Comparison of ENCODE assay signal across 1 cellular context in genomic region chr16:85329999-85330693, GRCh38.
TF ChIP-seq lines count a peak whose summit lies in the region.

No MANE protein-coding gene starts in this region.

TF ChIP-seq in HEK293, 187 proteins besides CTCF, POLR2A, EP300 and RAD21 (continued from another document):
- no peak for TF ChIP-seq ATF2 (tag by site-specific recombination; IDR thresholded peaks at IDR 0.05; ENCODE audit: low read depth)
